8 cellular contexts compared by ENCODE assay signal in the genomic region with DNA sequence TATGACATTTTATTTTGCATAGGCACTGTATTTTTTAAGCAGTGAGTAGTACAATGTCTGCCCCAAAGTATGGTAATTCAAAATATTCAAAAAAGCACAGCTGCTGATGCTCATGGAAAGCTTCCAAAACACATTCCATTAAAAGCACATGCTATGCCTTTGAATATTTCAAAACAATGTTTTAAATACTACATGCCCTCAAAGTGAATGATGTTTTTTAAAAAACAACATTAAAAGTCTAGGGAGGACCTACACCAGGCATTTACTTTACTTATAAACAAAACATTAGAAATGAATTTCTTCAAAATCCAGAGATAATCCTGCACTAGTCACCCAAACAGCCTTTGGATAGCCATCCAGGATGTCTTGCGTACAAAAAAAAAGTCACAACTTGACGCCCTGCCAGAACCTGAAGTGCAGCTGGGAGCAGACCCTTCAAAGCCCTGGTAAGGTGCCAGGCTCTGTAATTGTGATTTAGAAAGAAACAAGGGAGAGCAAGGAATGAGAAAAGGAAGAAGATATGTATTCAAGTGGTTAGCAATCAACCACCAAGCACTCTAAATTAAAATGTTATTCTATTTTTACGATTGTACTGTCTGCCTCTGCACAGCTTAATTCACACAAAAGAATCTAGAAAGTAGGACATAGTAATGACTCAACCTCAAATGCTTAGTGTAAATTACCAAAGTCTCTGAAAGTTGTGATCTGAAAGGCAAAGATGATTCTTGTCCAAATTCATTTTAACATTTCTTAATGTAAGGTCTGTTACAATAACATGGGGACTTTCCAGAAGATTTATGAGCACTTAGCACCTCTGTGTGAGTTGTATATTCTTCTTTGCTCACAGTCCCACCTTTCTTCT. TPM values are rescaled to one million over a fixed set of nuclear protein-coding genes. Genes with fewer than 3 reads are reported as not detected.
DNase-seq lines count a peak whose midpoint lies in the region.

No MANE protein-coding gene starts in this region.

- in situ Hi-C loops in G401 (cut with HindIII; ENCODE audit: low sequenced_read_pairs), result no loop called here

- DNase-seq in EL (peak; percentile 66), NCI-H128 (lab: John Stamatoyannopoulos, UW; ENCODE audit: unreplicated experiment) (peak; percentile 42), epidermal melanocyte (ENCODE audit: insufficient read length, low spot score) (peak; percentile 18), pulmonary artery endothelial cell (ENCODE audit: low read depth, low spot score) (peak; percentile 49), KG1 (lab: John Stamatoyannopoulos, UW) (no peak), NCI-H187 treated with DMSO at 0.1 percent for 48 hours (lab: John Stamatoyannopoulos, UW) (no peak), G401 (ENCODE audit: low spot score) (no peak), MV-4-11 (lab: John Stamatoyannopoulos, UW) (no peak)

RNA-seq across cellular contexts. Expression of gene CEP83, which starts 31.9 kb away (rescaled TPM):
- 6.1 and 12.0 TPM in 2 replicates for total RNA-seq in pulmonary artery endothelial cell
- 16.1 and 20.2 TPM in 2 replicates for total RNA-seq in G401 (2014; rRNA removed; shearing (Covaris generic))

Comparison
In these comparisons a context has a peak if more than half of its experiments do, and no peak if none do; other contexts are left out.
1. DNase-seq: peak in EL (single experiment), NCI-H128 (single experiment), epidermal melanocyte (single experiment) and pulmonary artery endothelial cell (single experiment); none in KG1 (single experiment), NCI-H187 treated with DMSO at 0.1 percent for 48 hours (single experiment), G401 (single experiment) and MV-4-11 (single experiment).